Comparison of ENCODE assay signal across 8 cellular contexts in genomic region chr16:56643080-56643778, GRCh38. TPM values are rescaled to one million over a fixed set of nuclear protein-coding genes. Genes with fewer than 3 reads are reported as not detected.
DNase-seq lines count a peak whose midpoint lies in the region; ATAC-seq and TF ChIP-seq lines count a peak whose summit lies in the region.

No MANE protein-coding gene starts in this region.

- TF ChIP-seq CTCF in GM12873 (IDR thresholded peaks at IDR 0.05; ENCODE audit: insufficient read depth, low read depth, low read length, missing control alignments): peak; percentile 15

- no peak for ATAC-seq in HG02938 (IDR thresholded peaks at IDR 0.05; ENCODE audit: unreplicated experiment)
- ATAC-seq in GM21737 (IDR thresholded peaks at IDR 0.05; ENCODE audit: unreplicated experiment): no peak

- H3K4me3 Mint-ChIP-seq in activated CD4-positive, alpha-beta memory T cell treated with anti-CD3 and anti-CD28 coated beads for 36 hours: peak overlapping the region; percentile 54

- H3K4me1 ChIP-seq in effector memory CD4-positive, alpha-beta T cell (ENCODE audit: control insufficient read depth, insufficient read depth, low read length, poor library complexity, severe bottlenecking): peaks cover 18% of the 10 kb centered on the region
- H3K4me1 ChIP-seq in mucosa of stomach (ENCODE audit: control insufficient read depth, insufficient read depth, low read length): peaks cover 52% of the 10 kb centered on the region

- H3K4me3 ChIP-seq in effector memory CD4-positive, alpha-beta T cell (ENCODE audit: insufficient read depth, low read depth, low read length, poor library complexity, severe bottlenecking): peak overlapping the region; percentile 47
- peak overlapping the region; percentile 7 for H3K4me3 ChIP-seq in mucosa of stomach (ENCODE audit: low read length)

- peaks cover 36% of the 10 kb centered on the region for H3K27me3 Mint-ChIP-seq in activated CD4-positive, alpha-beta memory T cell treated with anti-CD3 and anti-CD28 coated beads for 36 hours

- no peaks in the 10 kb centered on the region for H3K36me3 ChIP-seq in effector memory CD4-positive, alpha-beta T cell (ENCODE audit: control insufficient read depth, insufficient read depth, low read length)
- H3K36me3 ChIP-seq in mucosa of stomach (ENCODE audit: control insufficient read depth, insufficient read depth, low read length): no peaks in the 10 kb centered on the region

- intact Hi-C loops in activated CD4-positive, alpha-beta memory T cell treated with anti-CD3 and anti-CD28 coated beads for 36 hours (cut with micrococcal nuclease): loop anchor here (1.0 to 5.0 kb wide), 5 partner anchors 15 to 66 kb away; partner anchors contain the start of genes MT1X and MT2A

- peaks cover 9% of the 10 kb centered on the region for H3K27me3 ChIP-seq in effector memory CD4-positive, alpha-beta T cell (replicated peaks; ENCODE audit: control insufficient read depth, insufficient read depth, low read length, poor library complexity, severe bottlenecking)
- H3K27me3 ChIP-seq in mucosa of stomach (ENCODE audit: control insufficient read depth, insufficient read depth, low read length): peaks cover 10% of the 10 kb centered on the region

- POLR2A ChIA-PET in activated CD4-positive, alpha-beta memory T cell treated with anti-CD3 and anti-CD28 coated beads for 36 hours (lab: Charles Lee): no interaction called here

- H3K9me3 Mint-ChIP-seq in activated CD4-positive, alpha-beta memory T cell treated with anti-CD3 and anti-CD28 coated beads for 36 hours: no peaks in the 10 kb centered on the region

- peak overlapping the region; percentile 29 for H3K9ac ChIP-seq in mucosa of stomach (ENCODE audit: low read length)

- DNase-seq in HuH-7 (ENCODE audit: low spot score): peak; percentile 63
- DNase-seq in activated CD4-positive, alpha-beta memory T cell treated with anti-CD3 and anti-CD28 coated beads for 36 hours: peak; percentile 89
- peak; percentile 51 to 59 (median 57) for DNase-seq in effector memory CD4-positive, alpha-beta T cell
- DNase-seq in stimulated activated CD8-positive, alpha-beta memory T cell treated with anti-CD3 and anti-CD28 coated beads, Interleukin-7, amount 100 ng/mL, for 4 hours (ENCODE audit: low read depth in 2 of 2): peak; percentile 42 to 73

- H3K9me3 ChIP-seq in effector memory CD4-positive, alpha-beta T cell (ENCODE audit: control insufficient read depth, low read length): no peaks in the 10 kb centered on the region
- H3K9me3 ChIP-seq in mucosa of stomach (ENCODE audit: control insufficient read depth, low read length): no peaks in the 10 kb centered on the region

- CTCF ChIA-PET in activated CD4-positive, alpha-beta memory T cell treated with anti-CD3 and anti-CD28 coated beads for 36 hours (lab: Charles Lee): interaction anchor here (0.6 to 3.2 kb wide), 25 partner anchors 9 to 370 kb away, joined by 3 to 27 read pairs (median 4); partner anchors contain the start of genes MT1E and MT2A

- no peak overlapping the region for H3K27ac Mint-ChIP-seq in activated CD4-positive, alpha-beta memory T cell treated with anti-CD3 and anti-CD28 coated beads for 36 hours

- no peaks in the 10 kb centered on the region for H3K36me3 Mint-ChIP-seq in activated CD4-positive, alpha-beta memory T cell treated with anti-CD3 and anti-CD28 coated beads for 36 hours

- H3K4me1 Mint-ChIP-seq in activated CD4-positive, alpha-beta memory T cell treated with anti-CD3 and anti-CD28 coated beads for 36 hours (ENCODE audit: low read depth): peaks cover 18% of the 10 kb centered on the region

- H3K27ac ChIP-seq in effector memory CD4-positive, alpha-beta T cell (ENCODE audit: insufficient read depth, low read length, poor library complexity, severe bottlenecking): no peak overlapping the region

RNA-seq across cellular contexts. Expression of gene MT1A, which starts 4.8 kb away (rescaled TPM):
- total RNA-seq in activated CD4-positive, alpha-beta memory T cell treated with anti-CD3 and anti-CD28 coated beads for 36 hours: under 1 TPM in 1 of 2 experiments, not detected in 1; 0.94 TPM

RNA-seq across cellular contexts. Expression of gene MT1B, which starts 8.5 kb away (rescaled TPM):
- total RNA-seq in activated CD4-positive, alpha-beta memory T cell treated with anti-CD3 and anti-CD28 coated beads for 36 hours: not detected

RNA-seq across cellular contexts. Expression of gene MT1M, which starts 10.8 kb away (rescaled TPM):
- not detected for total RNA-seq in activated CD4-positive, alpha-beta memory T cell treated with anti-CD3 and anti-CD28 coated beads for 36 hours

RNA-seq across cellular contexts. Expression of gene MT1F, which starts 14.5 kb away (rescaled TPM):
- 1 to 10 TPM; 8.5 to 9.2 TPM for total RNA-seq in activated CD4-positive, alpha-beta memory T cell treated with anti-CD3 and anti-CD28 coated beads for 36 hours

RNA-seq across cellular contexts. Expression of gene MT1E, which starts 17.6 kb away (rescaled TPM):
- 1 to 10 TPM; 4.4 to 4.8 TPM for total RNA-seq in activated CD4-positive, alpha-beta memory T cell treated with anti-CD3 and anti-CD28 coated beads for 36 hours
